In the genomic region with DNA sequence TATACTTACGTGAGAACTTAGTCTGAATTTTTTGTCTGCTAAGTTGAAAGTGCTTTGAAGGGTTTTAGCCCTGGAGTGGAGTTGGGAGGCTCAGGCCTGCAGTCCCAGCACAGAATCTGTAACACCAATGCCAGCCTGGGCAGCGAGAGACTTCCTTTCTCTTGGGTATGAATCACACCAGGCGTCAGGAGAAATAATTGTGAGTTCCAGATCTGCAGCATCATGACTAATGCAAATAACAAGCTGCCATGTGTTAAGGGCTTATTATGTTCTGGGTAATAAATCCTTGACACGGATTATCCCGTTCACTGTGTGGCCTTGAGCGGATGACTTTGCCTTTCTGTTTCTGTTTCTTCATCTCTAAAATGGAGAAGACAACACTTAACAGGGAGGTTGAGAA, we compare ENCODE assay signal across 12 cellular contexts.
DNase-seq lines count a peak whose midpoint lies in the region; ATAC-seq, FAIRE-seq and TF ChIP-seq lines count a peak whose summit lies in the region.
"Had no signal": no experiment of that assay in that cellular context is flagged by ENCODE, and none has a peak within 500 bp of the region (broad histone marks: within the 10 kb centered on the region; RNA-seq: fewer than 3 reads in every experiment).

No MANE protein-coding gene starts in this region.

- H3K4me1 ChIP-seq in astrocyte (ENCODE audit: insufficient read depth, low read length) = no peaks in the 10 kb centered on the region
- H3K4me1 ChIP-seq: upper lobe of right lung had no signal

- peaks cover 3% of the 10 kb centered on the region for H3K27me3 Mint-ChIP-seq in astrocyte (ENCODE audit: low read depth, unreplicated experiment)

- no peaks in the 10 kb centered on the region for H3K79me2 ChIP-seq in astrocyte (ENCODE audit: insufficient read depth, low read length)

- no peak overlapping the region for H3K27ac ChIP-seq in astrocyte (ENCODE audit: low read depth, low read length)
- H3K27ac ChIP-seq: upper lobe of right lung had no signal

- no peak for TF ChIP-seq CTCF in astrocyte (IDR thresholded peaks at IDR 0.05; ENCODE audit: insufficient read depth, low read depth, low read length)
- TF ChIP-seq CTCF in kidney epithelial cell (IDR thresholded peaks at IDR 0.05; ENCODE audit: insufficient read depth, low read length, poor library complexity, severe bottlenecking) = no peak

- peaks cover 6% of the 10 kb centered on the region for H3K9me3 ChIP-seq in astrocyte (ENCODE audit: insufficient read depth, low read depth, low read length)
- H3K9me3 ChIP-seq: upper lobe of right lung had no signal

- no peak overlapping the region for H3K4me3 Mint-ChIP-seq in astrocyte (ENCODE audit: unreplicated experiment)
- H3K4me3 Mint-ChIP-seq: endodermal cell had no signal

- H3K27ac Mint-ChIP-seq in astrocyte (ENCODE audit: unreplicated experiment) = no peak overlapping the region
- H3K27ac Mint-ChIP-seq: endodermal cell had no signal

- no peak overlapping the region for H3K4me2 ChIP-seq in astrocyte (ENCODE audit: low read length)

- FAIRE-seq in astrocyte (lab: Jason Lieb, UNC) = no peak
- no peak for FAIRE-seq in frontal cortex (lab: Jason Lieb, UNC)

- H3K4me1 Mint-ChIP-seq in astrocyte (ENCODE audit: low read depth, unreplicated experiment) = peaks cover 14% of the 10 kb centered on the region

- no peaks in the 10 kb centered on the region for H3K36me3 ChIP-seq in astrocyte (ENCODE audit: insufficient read depth, low read length)
- no peaks in the 10 kb centered on the region for H3K36me3 ChIP-seq in kidney epithelial cell (ENCODE audit: control insufficient read depth, insufficient read depth, low read length)
- H3K36me3 ChIP-seq: upper lobe of right lung had no signal

- H3K9ac ChIP-seq in astrocyte (ENCODE audit: low read length) = no peak overlapping the region

- H3K4me3 ChIP-seq in astrocyte (ENCODE audit: insufficient read depth, low read depth, low read length) (no peak overlapping the region), kidney epithelial cell (ENCODE audit: low read depth, low read length) (no peak overlapping the region)
- H3K4me3 ChIP-seq: upper lobe of right lung had no signal

- H2AFZ ChIP-seq in astrocyte (ENCODE audit: low read depth, low read length) = no peak overlapping the region

- H3K36me3 Mint-ChIP-seq in astrocyte (ENCODE audit: low read depth, unreplicated experiment) = peaks cover 4% of the 10 kb centered on the region

- no peaks in the 10 kb centered on the region for H4K20me1 ChIP-seq in astrocyte (ENCODE audit: insufficient read depth, low read length)

- no peak for ATAC-seq in GM19324 (IDR thresholded peaks at IDR 0.05; ENCODE audit: low FRiP score, unreplicated experiment)
- ATAC-seq: upper lobe of right lung had no signal

- no peaks in the 10 kb centered on the region for H3K27me3 ChIP-seq in astrocyte (ENCODE audit: insufficient read depth, low read length)
- no peaks in the 10 kb centered on the region for H3K27me3 ChIP-seq in kidney epithelial cell (ENCODE audit: control insufficient read depth, insufficient read depth, low read length)
- H3K27me3 ChIP-seq: upper lobe of right lung had no signal

- H3K9me3 Mint-ChIP-seq in astrocyte (ENCODE audit: unreplicated experiment) = peaks cover 17% of the 10 kb centered on the region

- DNase-seq in A172 (ENCODE audit: low spot score) (peak; percentile 86), HPDE6-E6E7 (ENCODE audit: extremely low spot score) (peak; percentile 81), astrocyte (ENCODE audit: low read depth) (peak; percentile 61), kidney epithelial cell (ENCODE audit: low read depth) (peak; percentile 50), SHP77 treated with DMSO at 0.1 percent for 48 hours (lab: John Stamatoyannopoulos, UW) (no peak), frontal cortex (ENCODE audit: low spot score in 2 of 2) (no peak), pons (ENCODE audit: low spot score) (no peak)
- DNase-seq: activated T-cell treated with anti-CD3 and anti-CD28 coated beads, Interleukin-2, amount 50 U/mL, for 1 hour; endodermal cell; NCI-H526; upper lobe of right lung had no signal

Comparison
In these comparisons a context has a peak if more than half of its experiments do, and no peak if none do; other contexts are left out.
1. DNase-seq: peak in A172 (single experiment), HPDE6-E6E7 (single experiment), astrocyte (single experiment) and kidney epithelial cell (single experiment); none in SHP77 treated with DMSO at 0.1 percent for 48 hours (single experiment), frontal cortex (0 of 2) and pons (single experiment).